ENCODE assay signal across 8 cellular contexts in the genomic region with DNA sequence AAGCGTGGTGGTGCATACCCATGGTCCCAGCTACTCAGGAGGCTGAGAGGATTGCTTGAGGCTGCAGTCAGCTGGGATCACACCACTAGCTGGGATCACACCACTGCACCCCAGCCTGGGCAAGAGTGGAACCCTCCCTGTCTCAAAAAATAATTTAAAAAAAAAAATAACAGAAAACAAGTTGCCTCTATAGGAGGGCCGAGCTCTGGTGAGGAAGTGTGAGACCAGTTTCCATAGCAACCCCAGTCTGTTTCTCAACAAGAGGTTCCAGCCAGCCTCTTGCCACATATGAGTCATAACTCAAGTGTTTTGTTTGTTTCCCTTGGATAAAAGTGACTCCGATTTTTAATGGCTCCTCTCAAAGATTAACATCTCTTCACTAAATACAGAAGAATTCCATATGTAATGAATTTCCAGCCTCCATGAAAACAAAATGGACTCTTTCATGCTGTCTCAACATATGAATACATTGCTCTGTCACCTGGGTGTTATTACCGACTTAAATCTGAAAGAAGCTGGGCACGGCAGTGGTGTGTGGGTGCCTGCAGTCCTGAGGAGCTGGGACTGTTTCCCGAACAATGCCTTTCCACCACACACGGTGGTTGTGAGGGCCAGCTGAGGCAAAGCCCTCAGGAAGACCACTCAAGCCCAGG. TPM values are rescaled to one million over a fixed set of nuclear protein-coding genes. Genes with fewer than 3 reads are reported as not detected.
A peak's percentile ranks its signal among the peaks of the same experiment; 100 is the strongest.
DNase-seq lines count a peak whose midpoint lies in the region; ATAC-seq and TF ChIP-seq lines count a peak whose summit lies in the region.

No MANE protein-coding gene starts in this region.

- in situ Hi-C loops in transverse colon (cut with MboI; ENCODE audit: low pct_ligation_motif_present in 1 of 4, low pct_unique_long_range_greater_than_20kb in 1 of 4, low sequenced_read_pairs in 3 of 4) = no loop called here

- H3K4me1 ChIP-seq in PC-3 (ENCODE audit: insufficient read depth, low read length) (peaks cover 32% of the 10 kb centered on the region), transverse colon (peaks cover 3 to 42% (median 28%) of the 10 kb centered on the region in 4 donors)

- peak overlapping the region; percentile 64 for H3K4me3 Mint-ChIP-seq in activated T-helper 1 cell treated with anti-CD3 and anti-CD28 coated beads, Interleukin-12 subunit alpha, Interleukin-12 subunit beta, Interleukin-2, Interleukin-4 antibody, amounts not matched to agents 30 ng/mL and 10 ng/mL and 1 ng/mL, durations not matched to agents 14 hours and 24 hours and 36 hours
- no peak overlapping the region for H3K4me3 Mint-ChIP-seq in nephron progenitor cell

- no peaks in the 10 kb centered on the region for H3K27me3 Mint-ChIP-seq in activated T-helper 1 cell treated with anti-CD3 and anti-CD28 coated beads, Interleukin-12 subunit alpha, Interleukin-12 subunit beta, Interleukin-2, Interleukin-4 antibody, amounts not matched to agents 30 ng/mL and 10 ng/mL and 1 ng/mL, durations not matched to agents 14 hours and 24 hours and 36 hours (ENCODE audit: insufficient read depth)
- no peaks in the 10 kb centered on the region for H3K27me3 Mint-ChIP-seq in nephron progenitor cell (ENCODE audit: low read depth, poor library complexity)

- 4 to 11% methylated on average over 4 to 7 of the region's 7 CpGs for WGBS in transverse colon (ENCODE audit: low coverage in 1 of 2), 2 donors

- H3K9me2 ChIP-seq in PC-3 (replicated peaks; ENCODE audit: low read length) = no peaks in the 10 kb centered on the region

- H3K4me2 ChIP-seq in PC-3 (ENCODE audit: low read length) = peak overlapping the region; percentile 70

- no peaks in the 10 kb centered on the region for H4K20me1 ChIP-seq in PC-3 (ENCODE audit: low read length)

- no TSS peak for BruUV-seq in PC-3 (replicated peaks; lab: Mats Ljungman, UMichigan)

- H3K9ac ChIP-seq in PC-3 (ENCODE audit: low read length) = peak overlapping the region; percentile 76

- peak; percentile 81 for DNase-seq in DMS 273 (lab: John Stamatoyannopoulos, UW; ENCODE audit: unreplicated experiment)
- DNase-seq in GM20000 (ENCODE audit: low spot score) = peak; percentile 90
- DNase-seq in PC-3 = peak; percentile 98
- DNase-seq in activated T-helper 1 cell treated with anti-CD3 and anti-CD28 coated beads, Interleukin-12 subunit alpha, Interleukin-12 subunit beta, Interleukin-2, Interleukin-4 antibody, amounts not matched to agents 30 ng/mL and 10 ng/mL and 1 ng/mL, durations not matched to agents 14 hours and 24 hours and 36 hours (ENCODE audit: low spot score) = peak; percentile 75
- peak; percentile 100 for DNase-seq in fibroblast of pulmonary artery (ENCODE audit: low read depth)
- DNase-seq in nephron progenitor cell = no peak
- DNase-seq in transverse colon = peak; percentile 59

- CTCF ChIA-PET in PC-3 (lab: Charles Lee) = interaction anchor here (0.8 to 1.0 kb wide), 2 partner anchors 59 to 248 kb away, joined by 3 read pairs; no protein-coding TSS in a partner anchor

- 0 out of 2 replicates have a peak overlapping the region, but pooled peaks have one; percentile 4 for H2AFZ ChIP-seq in PC-3 (ENCODE audit: low read length)

- intact Hi-C loops in PC-3 (cut with micrococcal nuclease) = loop anchor here (1.0 to 2.0 kb wide), 3 partner anchors 20 to 34 kb away; a partner anchor contains a TSS
- intact Hi-C loops in activated T-helper 1 cell treated with anti-CD3 and anti-CD28 coated beads, Interleukin-12 subunit alpha, Interleukin-12 subunit beta, Interleukin-2, Interleukin-4 antibody, amounts not matched to agents 30 ng/mL and 10 ng/mL and 1 ng/mL, durations not matched to agents 14 hours and 24 hours and 36 hours (cut with micrococcal nuclease) = loop anchor here (1.0 kb wide), 6 partner anchors 20 to 288 kb away; a partner anchor contains a TSS
- intact Hi-C loops in transverse colon (cut with DNase I; ENCODE audit: low total_unique reads) = no loop called here

- H3K27ac Mint-ChIP-seq in activated T-helper 1 cell treated with anti-CD3 and anti-CD28 coated beads, Interleukin-12 subunit alpha, Interleukin-12 subunit beta, Interleukin-2, Interleukin-4 antibody, amounts not matched to agents 30 ng/mL and 10 ng/mL and 1 ng/mL, durations not matched to agents 14 hours and 24 hours and 36 hours = peak overlapping the region; percentile 93
- H3K27ac Mint-ChIP-seq in nephron progenitor cell = peak overlapping the region; percentile 95

- H3K9me3 ChIP-seq in PC-3 (ENCODE audit: low read length) (no peaks in the 10 kb centered on the region), transverse colon (no peaks in the 10 kb centered on the region)

- H3K9me3 Mint-ChIP-seq in activated T-helper 1 cell treated with anti-CD3 and anti-CD28 coated beads, Interleukin-12 subunit alpha, Interleukin-12 subunit beta, Interleukin-2, Interleukin-4 antibody, amounts not matched to agents 30 ng/mL and 10 ng/mL and 1 ng/mL, durations not matched to agents 14 hours and 24 hours and 36 hours = no peaks in the 10 kb centered on the region
- no peaks in the 10 kb centered on the region for H3K9me3 Mint-ChIP-seq in nephron progenitor cell

- peaks cover 59% of the 10 kb centered on the region for H3K4me1 Mint-ChIP-seq in activated T-helper 1 cell treated with anti-CD3 and anti-CD28 coated beads, Interleukin-12 subunit alpha, Interleukin-12 subunit beta, Interleukin-2, Interleukin-4 antibody, amounts not matched to agents 30 ng/mL and 10 ng/mL and 1 ng/mL, durations not matched to agents 14 hours and 24 hours and 36 hours (ENCODE audit: low read depth)
- peaks cover 21% of the 10 kb centered on the region for H3K4me1 Mint-ChIP-seq in nephron progenitor cell

- peaks cover 2% of the 10 kb centered on the region; the same call in 1 of the 2 replicates for H3K36me3 ChIP-seq in PC-3 (ENCODE audit: low read depth, low read length)
- H3K36me3 ChIP-seq in transverse colon = peaks cover 0 to 17% (median 6%) of the 10 kb centered on the region in 4 donors

- H3K79me2 ChIP-seq in PC-3 (ENCODE audit: low read length) = no peaks in the 10 kb centered on the region

- no peak for TF ChIP-seq CTCF in GM20000 (IDR thresholded peaks at IDR 0.05; ENCODE audit: extremely low read depth, missing control alignments)
- TF ChIP-seq CTCF in PC-3 (conservative IDR thresholded peaks at IDR 0.05; ENCODE audit: low read depth, low read length) = no peak
- TF ChIP-seq CTCF in fibroblast of pulmonary artery (IDR thresholded peaks at IDR 0.05; ENCODE audit: low read length, missing control alignments) = no peak
- TF ChIP-seq CTCF in nephron progenitor cell (IDR thresholded peaks at IDR 0.05) = no peak
- TF ChIP-seq CTCF in transverse colon (IDR thresholded peaks at IDR 0.05) = no peak

- peak; percentile 92 for ATAC-seq in HG03571 (IDR thresholded peaks at IDR 0.05; ENCODE audit: unreplicated experiment)
- peak; percentile 75 for ATAC-seq in PC-3

- H3K27ac ChIP-seq in PC-3 (ENCODE audit: low read length) (peak overlapping the region; percentile 94), transverse colon (peak overlapping the region; percentile 82 to 91 (median 89))

- H3K36me3 Mint-ChIP-seq in activated T-helper 1 cell treated with anti-CD3 and anti-CD28 coated beads, Interleukin-12 subunit alpha, Interleukin-12 subunit beta, Interleukin-2, Interleukin-4 antibody, amounts not matched to agents 30 ng/mL and 10 ng/mL and 1 ng/mL, durations not matched to agents 14 hours and 24 hours and 36 hours (ENCODE audit: low read depth) = peaks cover 36% of the 10 kb centered on the region
- peaks cover 25% of the 10 kb centered on the region for H3K36me3 Mint-ChIP-seq in nephron progenitor cell (ENCODE audit: low read depth)

- peak; percentile 33 for TF ChIP-seq EP300 in transverse colon (IDR thresholded peaks at IDR 0.05; ENCODE audit: low read depth)

- H3K27me3 ChIP-seq in PC-3 (ENCODE audit: low read length) (no peaks in the 10 kb centered on the region), transverse colon (no peaks in the 10 kb centered on the region)

- no peak for TF ChIP-seq POLR2A in transverse colon (IDR thresholded peaks at IDR 0.05)

- POLR2A ChIA-PET in PC-3 (lab: Charles Lee; ENCODE audit: unreplicated experiment) = interaction anchor here (0.6 to 2.4 kb wide), 3 partner anchors 19 to 545 kb away, joined by 3 to 13 read pairs (median 5); a partner anchor contains a TSS

- H3K4me3 ChIP-seq in PC-3 (ENCODE audit: low read length) = peak overlapping the region; percentile 17; the same call in 1 of the 2 replicates
- H3K4me3 ChIP-seq in fibroblast of pulmonary artery (replicated peaks; ENCODE audit: low read depth, low read length) = peak overlapping the region; percentile 40
- H3K4me3 ChIP-seq in transverse colon = peak overlapping the region in 1 of 4 donors; percentile 18

- H3F3A ChIP-seq in PC-3 (ENCODE audit: low read length, unreplicated experiment) = peaks cover 8% of the 10 kb centered on the region

RNA-seq across cellular contexts. Expression of a gene that starts 19.7 kb away (rescaled TPM):
- total RNA-seq in PC-3 (2014; rRNA removed) (78.6 and 83.1 TPM in 2 replicates), transverse colon (100 to 1,000 TPM in 1 of 4 donors, 10 to 100 TPM in 3; 30.8 to 128 (median 48.5) TPM)
- total RNA-seq in activated T-helper 1 cell treated with anti-CD3 and anti-CD28 coated beads, Interleukin-12 subunit alpha, Interleukin-12 subunit beta, Interleukin-2, Interleukin-4 antibody, amounts not matched to agents 30 ng/mL and 10 ng/mL and 1 ng/mL, durations not matched to agents 14 hours and 24 hours and 36 hours = 40.4 and 41.3 TPM in 2 replicates

RNA-seq across cellular contexts. Expression of a gene that starts 19.9 kb away (rescaled TPM):
- total RNA-seq in PC-3 (2014; rRNA removed) = 39.5 and 43.3 TPM in 2 replicates
- total RNA-seq in activated T-helper 1 cell treated with anti-CD3 and anti-CD28 coated beads, Interleukin-12 subunit alpha, Interleukin-12 subunit beta, Interleukin-2, Interleukin-4 antibody, amounts not matched to agents 30 ng/mL and 10 ng/mL and 1 ng/mL, durations not matched to agents 14 hours and 24 hours and 36 hours = 27.8 and 29.4 TPM in 2 replicates
- total RNA-seq in transverse colon = 10 to 100 TPM in 2 of 4 donors, 1 to 10 TPM in 1, under 1 TPM in 1; 0.80 to 22.1 (median 13.5) TPM

RNA-seq across cellular contexts. Expression of a gene that starts 33.9 kb away (rescaled TPM):
- total RNA-seq in PC-3 (2014; rRNA removed) = 24.3 and 26.1 TPM in 2 replicates
- 34.1 and 35.9 TPM in 2 replicates for total RNA-seq in activated T-helper 1 cell treated with anti-CD3 and anti-CD28 coated beads, Interleukin-12 subunit alpha, Interleukin-12 subunit beta, Interleukin-2, Interleukin-4 antibody, amounts not matched to agents 30 ng/mL and 10 ng/mL and 1 ng/mL, durations not matched to agents 14 hours and 24 hours and 36 hours
- 100 to 1,000 TPM in 1 of 4 donors, 10 to 100 TPM in 3; 30.7 to 287 (median 46.6) TPM for total RNA-seq in transverse colon

RNA-seq across cellular contexts. Expression of a gene that starts 34.1 kb away (rescaled TPM):
- 22.0 and 27.2 TPM in 2 replicates for total RNA-seq in PC-3 (2014; rRNA removed)
- 15.6 and 15.8 TPM in 2 replicates for total RNA-seq in activated T-helper 1 cell treated with anti-CD3 and anti-CD28 coated beads, Interleukin-12 subunit alpha, Interleukin-12 subunit beta, Interleukin-2, Interleukin-4 antibody, amounts not matched to agents 30 ng/mL and 10 ng/mL and 1 ng/mL, durations not matched to agents 14 hours and 24 hours and 36 hours
- 1 to 10 TPM; 5.6 to 9.6 (median 8.0) TPM for total RNA-seq in transverse colon
